Comparison of ENCODE assay signal across 32 cellular contexts in the genomic region with DNA sequence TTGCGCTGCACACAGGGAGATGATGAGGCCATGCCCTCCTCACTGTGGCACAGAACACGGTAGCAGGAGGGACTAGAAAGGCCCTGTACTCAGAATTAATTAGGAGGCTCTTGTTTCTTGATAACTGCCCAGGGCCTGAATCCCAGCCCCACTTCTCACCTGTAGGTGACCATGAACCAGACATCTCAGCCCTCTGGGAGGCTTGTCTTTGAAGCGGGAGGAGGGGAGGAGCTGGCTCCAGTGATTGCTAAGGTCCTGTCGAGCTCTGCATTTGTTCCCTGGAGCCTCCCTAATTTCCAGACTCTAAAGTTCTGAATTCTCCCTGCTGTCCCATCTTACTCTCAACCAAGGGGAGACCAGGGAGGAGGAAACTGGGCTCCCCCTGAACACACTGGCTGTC. TPM values are rescaled to one million over a fixed set of nuclear protein-coding genes. Genes with fewer than 3 reads are reported as not detected.
"Had no signal": no experiment of that assay in that cellular context is flagged by ENCODE, and none has a peak within 500 bp of the region (broad histone marks: within the 10 kb centered on the region; RNA-seq: fewer than 3 reads in every experiment).

No MANE protein-coding gene starts in this region.

- H3K27me3 ChIP-seq: ascending aorta, breast epithelium, colonic mucosa had no signal

- H3K4me3 Mint-ChIP-seq: activated B cell treated with CpG ODN at 0.5 μM for 24 hours; activated CD8-positive, alpha-beta T cell treated with anti-CD3 and anti-CD28 coated beads for 36 hours; activated naive CD4-positive, alpha-beta T cell treated with anti-CD3 and anti-CD28 coated beads, Interleukin-2, amount 10 ng/mL, durations not matched to agents 7 days and 5 days; activated naive CD8-positive, alpha-beta T cell treated with anti-CD3 and anti-CD28 coated beads, Interleukin-2, amount 10 ng/mL, durations not matched to agents 7 days and 5 days; activated T-cell treated with anti-CD3 and anti-CD28 coated beads, Interleukin-2, amount 50 U/mL, for 4 hours; T-helper 17 cell; T-helper 2 cell treated with Interferon-gamma antibody and Interleukin-4, amounts not matched to agents 5 μg/mL and 100 μg/mL, for 36 hours had no signal

- H3K27ac Mint-ChIP-seq: activated B cell treated with CpG ODN at 0.5 μM for 24 hours; activated CD8-positive, alpha-beta T cell treated with anti-CD3 and anti-CD28 coated beads for 36 hours; activated naive CD4-positive, alpha-beta T cell treated with anti-CD3 and anti-CD28 coated beads, Interleukin-2, amount 10 ng/mL, durations not matched to agents 7 days and 5 days; activated naive CD4-positive, alpha-beta T cell treated with anti-CD3 and anti-CD28 coated beads, Interleukin-2, amount 50 U/mL, for 72 hours; activated naive CD8-positive, alpha-beta T cell treated with anti-CD3 and anti-CD28 coated beads, Interleukin-2, amount 10 ng/mL, durations not matched to agents 7 days and 5 days; activated T-helper 2 cell treated with anti-CD3 and anti-CD28 coated beads, Interferon-gamma antibody, Interleukin-2, Interleukin-4, amounts not matched to agents 10 μg/mL and 5 μg/mL and 100 μg/mL, durations not matched to agents 14 hours and 24 hours and 36 hours; T-helper 17 cell; T-helper 2 cell treated with Interferon-gamma antibody and Interleukin-4, amounts not matched to agents 5 μg/mL and 100 μg/mL, for 36 hours had no signal

- DNase-seq: activated B cell treated with CpG ODN at 0.5 μM for 24 hours; activated CD4-positive, alpha-beta T cell treated with anti-CD3 and anti-CD28 coated beads for 48 hours; activated CD4-positive, alpha-beta T cell treated with anti-CD3 and anti-CD28 coated beads, Interleukin-2, amount 50 U/mL, for 1 hour; activated CD4-positive, alpha-beta T cell treated with anti-CD3 and anti-CD28 coated beads, Interleukin-2, amount 50 U/mL, for 48 hours; activated CD8-positive, alpha-beta memory T cell treated with anti-CD3 and anti-CD28 coated beads for 24 hours; activated CD8-positive, alpha-beta T cell treated with anti-CD3 and anti-CD28 coated beads for 36 hours; activated effector memory CD4-positive, alpha-beta T cell treated with anti-CD3 and anti-CD28 coated beads, Interleukin-2, amount 50 U/mL, for 16 hours; activated naive CD4-positive, alpha-beta T cell treated with anti-CD3 and anti-CD28 coated beads, Interleukin-2, amount 10 ng/mL, durations not matched to agents 7 days and 5 days; activated naive CD8-positive, alpha-beta T cell treated with anti-CD3 and anti-CD28 coated beads, Interleukin-2, amount 10 ng/mL, durations not matched to agents 7 days and 5 days; activated T-cell treated with anti-CD3 and anti-CD28 coated beads, Interleukin-2, amount 50 U/mL, for 4 hours; central memory CD4-positive, alpha-beta T cell; cerebellar nuclear complex; colonic mucosa; effector CD8-positive, alpha-beta T cell; foreskin fibroblast; glutamatergic neuron; T-helper 1 cell; T-helper 17 cell; T1000; WERI-Rb-1 had no signal

- H3K36me3 Mint-ChIP-seq: activated naive CD4-positive, alpha-beta T cell treated with anti-CD3 and anti-CD28 coated beads, Interleukin-2, amount 10 ng/mL, durations not matched to agents 7 days and 5 days; activated naive CD4-positive, alpha-beta T cell treated with anti-CD3 and anti-CD28 coated beads, Interleukin-2, amount 50 U/mL, for 72 hours; activated naive CD8-positive, alpha-beta T cell treated with anti-CD3 and anti-CD28 coated beads, Interleukin-2, amount 10 ng/mL, durations not matched to agents 7 days and 5 days; brain had no signal

- H3K9me3 ChIP-seq: ascending aorta, breast epithelium, colonic mucosa had no signal

- H3K36me3 ChIP-seq: ascending aorta, breast epithelium, cardiac muscle cell, colonic mucosa, WERI-Rb-1 had no signal

- H3K9me3 Mint-ChIP-seq: activated B cell treated with CpG ODN at 0.5 μM for 24 hours; activated CD8-positive, alpha-beta T cell treated with anti-CD3 and anti-CD28 coated beads for 36 hours; activated naive CD4-positive, alpha-beta T cell treated with anti-CD3 and anti-CD28 coated beads, Interleukin-2, amount 10 ng/mL, durations not matched to agents 7 days and 5 days; activated naive CD4-positive, alpha-beta T cell treated with anti-CD3 and anti-CD28 coated beads, Interleukin-2, amount 50 U/mL, for 72 hours; activated naive CD8-positive, alpha-beta T cell treated with anti-CD3 and anti-CD28 coated beads, Interleukin-2, amount 10 ng/mL, durations not matched to agents 7 days and 5 days; activated T-cell treated with anti-CD3 and anti-CD28 coated beads, Interleukin-2, amount 50 U/mL, for 4 hours; activated T-helper 2 cell treated with anti-CD3 and anti-CD28 coated beads, Interferon-gamma antibody, Interleukin-2, Interleukin-4, amounts not matched to agents 10 μg/mL and 5 μg/mL and 100 μg/mL, durations not matched to agents 14 hours and 24 hours and 36 hours; T-helper 2 cell treated with Interferon-gamma antibody and Interleukin-4, amounts not matched to agents 5 μg/mL and 100 μg/mL, for 36 hours had no signal

- H3K27ac ChIP-seq: ascending aorta, breast epithelium, cardiac muscle cell, colonic mucosa, WERI-Rb-1 had no signal

- H3K4me3 ChIP-seq: ascending aorta, breast epithelium, cardiac muscle cell, colonic mucosa had no signal

- H3K4me1 ChIP-seq: ascending aorta, breast epithelium had no signal

- ATAC-seq: activated CD4-positive, CD25-positive, alpha-beta regulatory T cell treated with anti-CD3 and anti-CD28 coated beads, Interleukin-2, amount 50 U/mL, for 24 hours; activated CD8-positive, alpha-beta T cell treated with anti-CD3 and anti-CD28 coated beads for 36 hours; activated naive CD4-positive, alpha-beta T cell treated with anti-CD3 and anti-CD28 coated beads, Interleukin-2, amount 50 U/mL, for 72 hours; activated T-cell treated with anti-CD3 and anti-CD28 coated beads, Interleukin-2, amount 50 U/mL, for 4 hours; esophagus mucosa; T-helper 17 cell had no signal

- H3K4me1 Mint-ChIP-seq: activated B cell treated with CpG ODN at 0.5 μM for 24 hours; activated naive CD4-positive, alpha-beta T cell treated with anti-CD3 and anti-CD28 coated beads, Interleukin-2, amount 10 ng/mL, durations not matched to agents 7 days and 5 days; activated naive CD8-positive, alpha-beta T cell treated with anti-CD3 and anti-CD28 coated beads, Interleukin-2, amount 10 ng/mL, durations not matched to agents 7 days and 5 days had no signal

RNA-seq across cellular contexts. Expression of gene POU2F3, which starts 48.9 kb away (rescaled TPM):
- total RNA-seq: activated B cell treated with CpG ODN at 0.5 μM for 24 hours; activated CD8-positive, alpha-beta T cell treated with anti-CD3 and anti-CD28 coated beads for 36 hours; activated naive CD4-positive, alpha-beta T cell treated with anti-CD3 and anti-CD28 coated beads, Interleukin-2, amount 50 U/mL, for 72 hours; activated naive CD8-positive, alpha-beta T cell treated with anti-CD3 and anti-CD28 coated beads, Interleukin-2, amount 10 ng/mL, durations not matched to agents 7 days and 5 days; activated T-cell treated with anti-CD3 and anti-CD28 coated beads, Interleukin-2, amount 50 U/mL, for 4 hours; activated T-helper 2 cell treated with anti-CD3 and anti-CD28 coated beads, Interferon-gamma antibody, Interleukin-2, Interleukin-4, amounts not matched to agents 10 μg/mL and 5 μg/mL and 100 μg/mL, durations not matched to agents 14 hours and 24 hours and 36 hours; ascending aorta; T-helper 17 cell had no signal

RNA-seq across cellular contexts. Expression of gene TRIM29, which starts 53.1 kb away (rescaled TPM):
- total RNA-seq: activated B cell treated with CpG ODN at 0.5 μM for 24 hours; activated CD8-positive, alpha-beta T cell treated with anti-CD3 and anti-CD28 coated beads for 36 hours; activated naive CD4-positive, alpha-beta T cell treated with anti-CD3 and anti-CD28 coated beads, Interleukin-2, amount 50 U/mL, for 72 hours; activated naive CD8-positive, alpha-beta T cell treated with anti-CD3 and anti-CD28 coated beads, Interleukin-2, amount 10 ng/mL, durations not matched to agents 7 days and 5 days; activated T-cell treated with anti-CD3 and anti-CD28 coated beads, Interleukin-2, amount 50 U/mL, for 4 hours; activated T-helper 2 cell treated with anti-CD3 and anti-CD28 coated beads, Interferon-gamma antibody, Interleukin-2, Interleukin-4, amounts not matched to agents 10 μg/mL and 5 μg/mL and 100 μg/mL, durations not matched to agents 14 hours and 24 hours and 36 hours; cardiac muscle cell; dermis microvascular lymphatic vessel endothelial cell; epithelial cell of proximal tubule; frontal cortex; T-helper 17 cell had no signal
- polyA plus RNA-seq: cardiac muscle cell had no signal
